Comparison of ENCODE assay signal across 16 cellular contexts in the genomic region with DNA sequence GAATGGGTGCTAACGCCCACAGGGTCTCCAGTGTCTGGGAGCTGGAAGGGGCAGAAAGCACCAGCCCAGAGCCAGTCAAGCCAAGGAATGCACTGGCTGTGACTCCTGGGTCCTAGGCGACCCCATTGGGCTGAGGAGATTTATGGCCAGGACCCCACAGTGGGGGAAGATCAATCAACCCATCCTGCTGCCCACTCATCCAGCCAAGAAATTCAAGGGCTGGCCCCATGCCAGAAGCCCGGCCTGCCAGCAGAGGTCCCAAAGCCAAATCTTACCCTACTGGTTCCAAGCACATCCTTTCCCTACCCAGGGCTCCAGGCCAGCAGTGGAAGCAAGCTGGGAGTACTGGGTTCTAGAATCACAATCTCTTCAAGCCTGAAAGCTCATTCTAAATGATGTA. TPM values are rescaled to one million over a fixed set of nuclear protein-coding genes. Genes with fewer than 3 reads are reported as not detected.
DNase-seq lines count a peak whose midpoint lies in the region; ATAC-seq, FAIRE-seq and TF ChIP-seq lines count a peak whose summit lies in the region.
"Had no signal": no experiment of that assay in that cellular context is flagged by ENCODE, and none has a peak within 500 bp of the region (broad histone marks: within the 10 kb centered on the region; RNA-seq: fewer than 3 reads in every experiment).

No MANE protein-coding gene starts in this region.

- POLR2A ChIA-PET in H1 (lab: Charles Lee; ENCODE audit: partially characterized antibody): no interaction called here

- no peaks in the 10 kb centered on the region for H3K36me3 Mint-ChIP-seq in GM23338 (ENCODE audit: low read depth)
- H3K36me3 Mint-ChIP-seq: CD8-positive, alpha-beta T cell had no signal

- H3K4me2 ChIP-seq in GM23338: no peak overlapping the region
- H3K4me2 ChIP-seq in H1 (ENCODE audit: insufficient read depth in 1 of 2, low read depth in 2 of 2, low read length in 2 of 2): no peak overlapping the region
- H3K4me2 ChIP-seq in neuronal stem cell (ENCODE audit: insufficient read depth, low read length, poor library complexity, severe bottlenecking): no peak overlapping the region

- peak; percentile 11 for ATAC-seq in GM23338
- ATAC-seq: CD8-positive, alpha-beta T cell had no signal

- H3K79me1 ChIP-seq in H1 (ENCODE audit: low read depth, low read length) (no peaks in the 10 kb centered on the region), neuronal stem cell (ENCODE audit: low read depth, low read length) (no peaks in the 10 kb centered on the region)

- H3K9me2 ChIP-seq in GM23338 (ENCODE audit: insufficient read depth): 0 out of 2 replicates have a peak, but pooled peaks cover 3% of the 10 kb centered on the region

- no peak overlapping the region for H2BK20ac ChIP-seq in H1 (ENCODE audit: low read length)

- 55% methylated on average over 3 of the region's 3 CpGs; no CpG with 5 or more reads in 1 of the 2 experiments for WGBS in H1 (ENCODE audit: extremely low coverage in 1 of 2, insufficient coverage in 1 of 2, insufficient read length in 1 of 2, insufficient replicate concordance in 2 of 2, low coverage in 1 of 2, low lambda C conversion rate in 2 of 2, missing lambda C conversion rate in 1 of 2), 2 experiments
- no CpG with 5 or more reads among the region's 3 CpGs for WGBS in neuronal stem cell (ENCODE audit: extremely low coverage in 2 of 2, insufficient read length in 2 of 2, insufficient replicate concordance in 1 of 2), 2 donors

- peaks cover 22% of the 10 kb centered on the region for H3K4me1 Mint-ChIP-seq in GM23338

- H4K8ac ChIP-seq in H1 (ENCODE audit: extremely low read depth, insufficient read depth, low read length) (no peak overlapping the region), neuronal stem cell (ENCODE audit: low read depth, low read length) (no peak overlapping the region)

- H2BK15ac ChIP-seq in H1 (ENCODE audit: low read length): no peak overlapping the region
- no peak overlapping the region for H2BK15ac ChIP-seq in neuronal stem cell (ENCODE audit: low read length)

- H3K9ac ChIP-seq in H1 (replicated peaks in 1 of 4; ENCODE audit: extremely low read depth in 1 of 4, low read depth in 3 of 4, low read length in 3 of 4) (no peak overlapping the region), neuronal stem cell (ENCODE audit: low read depth, low read length, poor library complexity) (no peak overlapping the region)

- H3K23me2 ChIP-seq in H1 (ENCODE audit: low read depth, low read length): no peaks in the 10 kb centered on the region

- H3K27me3 Mint-ChIP-seq in GM23338 (ENCODE audit: insufficient read depth, low read depth, poor library complexity): peaks cover 32% of the 10 kb centered on the region

- H3K27me3 ChIP-seq in GM23338 (ENCODE audit: insufficient read depth) (peaks cover 48% of the 10 kb centered on the region), H1 (replicated peaks in 1 of 4; ENCODE audit: control insufficient read depth in 3 of 4, extremely low read depth in 1 of 4, insufficient read depth in 3 of 4, low read length in 3 of 4) (peaks cover 0 to 22% (median 16%) of the 10 kb centered on the region in 4 experiments; a peak in 3 of 7 replicates), neuronal stem cell (ENCODE audit: control insufficient read depth in 3 of 3, insufficient read depth in 3 of 3, low read depth in 1 of 3, low read length in 3 of 3) (peaks cover 0 to 25% (median 3%) of the 10 kb centered on the region in 3 experiments)
- H3K27me3 ChIP-seq: BE2C had no signal

- H2AK5ac ChIP-seq in H1 (ENCODE audit: low read depth, low read length) (no peak overlapping the region), neuronal stem cell (ENCODE audit: low read depth, low read length) (no peak overlapping the region)

- H2AFZ ChIP-seq in GM23338 (no peak overlapping the region), H1 (ENCODE audit: low read length) (no peak overlapping the region), neuronal stem cell (ENCODE audit: low read length) (no peak overlapping the region)

- H3K27ac ChIP-seq in GM23338 (ENCODE audit: low read depth) (no peak overlapping the region), H1 (ENCODE audit: low read depth, low read length) (no peak overlapping the region), neuronal stem cell (replicated peaks; ENCODE audit: low read length) (no peak overlapping the region)
- H3K27ac ChIP-seq: RWPE1 had no signal

- no peak overlapping the region for H3K56ac ChIP-seq in H1 (replicated peaks; ENCODE audit: insufficient read length, low read depth, low read length)

- no peak for TF ChIP-seq POLR2A in H1 (IDR thresholded peaks at IDR 0.05; ENCODE audit: control extremely low read depth in 1 of 2, low read depth in 2 of 2, low read length in 2 of 2)

- no peak overlapping the region for H3K14ac ChIP-seq in H1 (ENCODE audit: insufficient read length)
- no peak overlapping the region for H3K14ac ChIP-seq in neuronal stem cell (ENCODE audit: low read length)

- H3F3A ChIP-seq in GM23338 (replicated peaks; ENCODE audit: low read depth): no peaks in the 10 kb centered on the region

- H3K4me3 ChIP-seq in GM23338: no peak overlapping the region
- H3K4me3 ChIP-seq in H1 (ENCODE audit: extremely low read depth in 1 of 4, insufficient read depth in 2 of 4, low read depth in 3 of 4, low read length in 4 of 4): no peak overlapping the region
- no peak overlapping the region for H3K4me3 ChIP-seq in neuronal stem cell (ENCODE audit: low read length in 2 of 2)

- DNase-seq in GM23338 (ENCODE audit: low spot score): peak; percentile 47
- no peak for DNase-seq in H1 (ENCODE audit: low read depth in 1 of 2, low spot score in 2 of 2)
- DNase-seq in neuronal stem cell (ENCODE audit: low spot score): no peak
- DNase-seq in AML-193 (lab: John Stamatoyannopoulos, UW): no peak
- no peak for DNase-seq in DMS153 (lab: John Stamatoyannopoulos, UW)
- DNase-seq in stimulated activated CD4-positive, alpha-beta T cell treated with anti-CD3 and anti-CD28 coated beads, Interleukin-4, amount 100 ng/mL, for 1 hour: no peak
- DNase-seq: BE2C; CD8-positive, alpha-beta T cell; NCI-H1436; NCI-H2081; NCI-H226; NCI-H526 treated with DMSO at 0.1 percent for 48 hours had no signal

- FAIRE-seq in H1 (lab: Jason Lieb, UNC): no peak
- FAIRE-seq: H54 had no signal

- no peak overlapping the region for H3K23ac ChIP-seq in H1 (ENCODE audit: insufficient read length)
- peak overlapping the region; percentile 5 for H3K23ac ChIP-seq in neuronal stem cell (ENCODE audit: low read depth, low read length, poor library complexity)

- H2BK12ac ChIP-seq in H1 (ENCODE audit: low read depth, low read length) (no peak overlapping the region), neuronal stem cell (ENCODE audit: low read length) (no peak overlapping the region)

- H3K4me1 ChIP-seq in GM23338 (ENCODE audit: insufficient read depth): peaks cover 22% of the 10 kb centered on the region
- H3K4me1 ChIP-seq in H1 (replicated peaks in 1 of 4; ENCODE audit: control insufficient read depth in 3 of 4, insufficient read depth in 4 of 4, low read length in 3 of 4): peaks cover 5 to 16% (median 9%) of the 10 kb centered on the region in 4 experiments
- H3K4me1 ChIP-seq in neuronal stem cell (ENCODE audit: control insufficient read depth in 2 of 2, insufficient read depth in 1 of 2, low read depth in 1 of 2, low read length in 2 of 2): peaks cover 5 to 6% of the 10 kb centered on the region in 2 donors
- H3K4me1 ChIP-seq: BE2C had no signal

- no peaks in the 10 kb centered on the region for H3K9me3 ChIP-seq in H1 (ENCODE audit: insufficient read depth in 2 of 2, low read depth in 1 of 2, low read length in 1 of 2)
- H3K9me3 ChIP-seq in neuronal stem cell (replicated peaks in 1 of 2; ENCODE audit: control insufficient read depth in 2 of 2, insufficient read depth in 1 of 2, low read depth in 1 of 2, low read length in 2 of 2): peaks cover 0 to 2% of the 10 kb centered on the region in 2 donors
- H3K9me3 ChIP-seq: BE2C had no signal

- TF ChIP-seq CTCF in GM23338 (conservative IDR thresholded peaks at IDR 0.05; ENCODE audit: low read depth in 2 of 2): peak; percentile 25 to 45
- TF ChIP-seq CTCF in H1 (IDR thresholded peaks at IDR 0.05; ENCODE audit: control extremely low read depth in 1 of 3, insufficient read depth in 1 of 3, low read depth in 1 of 3, low read length in 3 of 3): peak; percentile 35 to 53 (median 37)

- no peaks in the 10 kb centered on the region for H3K9me3 Mint-ChIP-seq in GM23338
- H3K9me3 Mint-ChIP-seq: CD8-positive, alpha-beta T cell had no signal

- TF ChIP-seq RAD21 in Ishikawa (IDR thresholded peaks at IDR 0.05; ENCODE audit: low read depth) (no peak), H1 (IDR thresholded peaks at IDR 0.05 in 1 of 2, conservative IDR thresholded peaks at IDR 0.05 in 1 of 2; ENCODE audit: low read depth in 2 of 2, low read length in 2 of 2) (peak; percentile 39 to 50; a peak in 3 of 4 replicates)

- no peaks in the 10 kb centered on the region for H3K36me3 ChIP-seq in GM23338 (ENCODE audit: insufficient read depth)
- no peaks in the 10 kb centered on the region for H3K36me3 ChIP-seq in H1 (ENCODE audit: control insufficient read depth in 2 of 4, insufficient read depth in 4 of 4, low read length in 3 of 4)
- no peaks in the 10 kb centered on the region for H3K36me3 ChIP-seq in neuronal stem cell (replicated peaks in 1 of 2; ENCODE audit: control insufficient read depth in 2 of 2, insufficient read depth in 2 of 2, low read length in 2 of 2)
- H3K36me3 ChIP-seq: BE2C had no signal

- H4K91ac ChIP-seq in H1 (replicated peaks; ENCODE audit: insufficient read length, low read length) (no peak overlapping the region), neuronal stem cell (ENCODE audit: low read depth, low read length, poor library complexity) (no peak overlapping the region)

- H3K18ac ChIP-seq in H1 (ENCODE audit: extremely low read depth, low read length) (no peak overlapping the region), neuronal stem cell (ENCODE audit: low read length) (no peak overlapping the region)

- no peak overlapping the region for H4K5ac ChIP-seq in H1 (ENCODE audit: insufficient read length, low read depth, low read length)

- H3K4ac ChIP-seq in H1 (replicated peaks; ENCODE audit: insufficient read length, low read depth, low read length) (no peak overlapping the region), neuronal stem cell (ENCODE audit: low read length) (no peak overlapping the region)

- H3K4me3 Mint-ChIP-seq in GM23338: no peak overlapping the region
- H3K4me3 Mint-ChIP-seq: CD8-positive, alpha-beta T cell had no signal

- CTCF ChIA-PET in H1 (lab: Charles Lee; ENCODE audit: partially characterized antibody): interaction anchor here (0.7 to 14.2 kb wide), 16 partner anchors 8 to 670 kb away, joined by 3 to 207 read pairs (median 4); no protein-coding TSS in a partner anchor

- no peak for TF ChIP-seq EP300 in Ishikawa (IDR thresholded peaks at IDR 0.05; ENCODE audit: borderline replicate concordance)
- TF ChIP-seq EP300 in H1 (IDR thresholded peaks at IDR 0.05; ENCODE audit: borderline replicate concordance in 1 of 2, low read depth in 2 of 2, low read length in 2 of 2): no peak

- H3K79me2 ChIP-seq in GM23338 (replicated peaks; ENCODE audit: insufficient read depth) (no peaks in the 10 kb centered on the region), H1 (ENCODE audit: control insufficient read depth in 1 of 2, insufficient read depth in 2 of 2, low read length in 2 of 2) (no peaks in the 10 kb centered on the region)

- H4K20me1 ChIP-seq in GM23338 (replicated peaks; ENCODE audit: insufficient read depth): peaks cover 7% of the 10 kb centered on the region; the same call in 1 of the 2 replicates
- no peaks in the 10 kb centered on the region for H4K20me1 ChIP-seq in H1 (replicated peaks in 1 of 2; ENCODE audit: control insufficient read depth in 1 of 2, insufficient read depth in 2 of 2, low read length in 2 of 2)

- no peak overlapping the region for H2BK120ac ChIP-seq in H1 (replicated peaks; ENCODE audit: low read depth, low read length)
- H2BK120ac ChIP-seq in neuronal stem cell (ENCODE audit: low read depth, low read length): no peak overlapping the region

- no peak overlapping the region for H3K27ac Mint-ChIP-seq in GM23338
- H3K27ac Mint-ChIP-seq: CD8-positive, alpha-beta T cell had no signal

- H2BK5ac ChIP-seq in H1 (ENCODE audit: low read depth, low read length): no peak overlapping the region
- H2BK5ac ChIP-seq in neuronal stem cell (ENCODE audit: low read length): no peak overlapping the region

RNA-seq across cellular contexts. Expression of gene PDZK1IP1, which starts 6.8 kb away (rescaled TPM):
- not detected in 2 replicates for total RNA-seq in GM23338 (2014; rRNA removed; shearing (Covaris generic))
- not detected in 2 replicates for polyA plus RNA-seq in GM23338 (2016; fragmentation: Nextera tagmentation; extraction: Ambion mirVana)
- not detected in 2 replicates for total RNA-seq in H1 (2021; fragmentation: NEBNext Ultra II Directional; extraction: Animal tissue kit (Norgen Biotek cat#: 25700))
- 0.17 TPM in 1 of 2 replicates, not detected in the other for polyA plus RNA-seq in H1 (2011; rRNA removed)
- not detected for polyA plus RNA-seq in H1 (2011; cell fraction: cytosol; rRNA removed)
- polyA plus RNA-seq in H1 (2011; cell fraction: nucleus; rRNA removed): 0.20 TPM
- not detected in 4 replicates for polyA plus RNA-seq in H1 (2012, experiment 1 of 2)
- not detected for polyA plus RNA-seq in H1 (2012, experiment 2 of 2)
- not detected for polyA plus RNA-seq in H1 (2013, experiment 1 of 2)
- not detected for polyA plus RNA-seq in H1 (2013, experiment 2 of 2)
- not detected in 2 replicates for polyA minus RNA-seq in H1 (2011; rRNA and poly(A)+ RNA removed)
- not detected for polyA minus RNA-seq in H1 (2011; cell fraction: cytosol; rRNA and poly(A)+ RNA removed)
- polyA minus RNA-seq in H1 (2011; cell fraction: nucleus; rRNA and poly(A)+ RNA removed): not detected
- polyA plus RNA-seq in neuronal stem cell (2013, experiment 1 of 2): not detected
- not detected for polyA plus RNA-seq in neuronal stem cell (2013, experiment 2 of 2)
- total RNA-seq: CD8-positive, alpha-beta T cell; OCI-LY7 had no signal

RNA-seq across cellular contexts. Expression of gene TAL1, which starts 35.4 kb away (rescaled TPM):
- not detected in 2 replicates for total RNA-seq in GM23338 (2014; rRNA removed; shearing (Covaris generic))
- polyA plus RNA-seq in GM23338 (2016; fragmentation: Nextera tagmentation; extraction: Ambion mirVana) (not detected in 2 replicates), H1 (2011; rRNA removed) (0.06 and 0.09 TPM in 2 replicates)
- total RNA-seq in H1 (2021; fragmentation: NEBNext Ultra II Directional; extraction: Animal tissue kit (Norgen Biotek cat#: 25700)): 0.15 TPM in 1 of 2 replicates, not detected in the other
- 0.12 TPM for polyA plus RNA-seq in H1 (2011; cell fraction: cytosol; rRNA removed)
- 0.10 TPM for polyA plus RNA-seq in H1 (2011; cell fraction: nucleus; rRNA removed)
- polyA plus RNA-seq in H1 (2012, experiment 1 of 2): 0.05 to 0.11 TPM (median 0.06 TPM) in 3 of 4 replicates, not detected in the other
- polyA plus RNA-seq in H1 (2012, experiment 2 of 2): 0.05 TPM
- not detected for polyA plus RNA-seq in H1 (2013, experiment 1 of 2)
- 0.02 TPM for polyA plus RNA-seq in H1 (2013, experiment 2 of 2)
- 0.10 and 0.28 TPM in 2 replicates for polyA minus RNA-seq in H1 (2011; rRNA and poly(A)+ RNA removed)
- polyA minus RNA-seq in H1 (2011; cell fraction: cytosol; rRNA and poly(A)+ RNA removed): not detected
- polyA minus RNA-seq in H1 (2011; cell fraction: nucleus; rRNA and poly(A)+ RNA removed): not detected
- 0.03 TPM for polyA plus RNA-seq in neuronal stem cell (2013, experiment 1 of 2)
- polyA plus RNA-seq in neuronal stem cell (2013, experiment 2 of 2): 0.01 TPM
- total RNA-seq: CD8-positive, alpha-beta T cell; OCI-LY7 had no signal

RNA-seq across cellular contexts. Expression of gene CYP4A22, which starts 59.4 kb away (rescaled TPM):
- not detected in 2 replicates for total RNA-seq in GM23338 (2014; rRNA removed; shearing (Covaris generic))
- polyA plus RNA-seq in GM23338 (2016; fragmentation: Nextera tagmentation; extraction: Ambion mirVana) (not detected in 2 replicates), H1 (2011; rRNA removed) (0.03 TPM in 1 of 2 replicates, not detected in the other)
- total RNA-seq in H1 (2021; fragmentation: NEBNext Ultra II Directional; extraction: Animal tissue kit (Norgen Biotek cat#: 25700)): not detected in 2 replicates
- polyA plus RNA-seq in H1 (2011; cell fraction: cytosol; rRNA removed): not detected
- not detected for polyA plus RNA-seq in H1 (2011; cell fraction: nucleus; rRNA removed)
- polyA plus RNA-seq in H1 (2012, experiment 1 of 2): 0.08 TPM in 1 of 4 replicates, not detected in the others
- not detected for polyA plus RNA-seq in H1 (2012, experiment 2 of 2)
- polyA plus RNA-seq in H1 (2013, experiment 1 of 2): not detected
- not detected for polyA plus RNA-seq in H1 (2013, experiment 2 of 2)
- polyA minus RNA-seq in H1 (2011; rRNA and poly(A)+ RNA removed): not detected in 2 replicates
- not detected for polyA minus RNA-seq in H1 (2011; cell fraction: cytosol; rRNA and poly(A)+ RNA removed)
- not detected for polyA minus RNA-seq in H1 (2011; cell fraction: nucleus; rRNA and poly(A)+ RNA removed)
- polyA plus RNA-seq in neuronal stem cell (2013, experiment 1 of 2): not detected
- not detected for polyA plus RNA-seq in neuronal stem cell (2013, experiment 2 of 2)
- total RNA-seq: CD8-positive, alpha-beta T cell; OCI-LY7 had no signal
